In genomic region chr10:113476673-113477072, GRCh38 we compare ENCODE assay signal across 11 cellular contexts.
DNase-seq lines count a peak whose midpoint lies in the region; ATAC-seq and TF ChIP-seq lines count a peak whose summit lies in the region.
"Had no signal": no experiment of that assay in that cellular context is flagged by ENCODE, and none has a peak within 500 bp of the region (broad histone marks: within the 10 kb centered on the region; RNA-seq: fewer than 3 reads in every experiment).

No MANE protein-coding gene starts in this region.

- intact Hi-C loops in ovary (cut with DNase I) (no loop called here), uterus (cut with DNase I; ENCODE audit: low total_unique reads) (no loop called here)

- WGBS in ovary, 3 donors, result 45 to 78% (median 56%) methylated on average over 5 of the region's 5 CpGs

- no peaks in the 10 kb centered on the region for H3K36me3 ChIP-seq in ovary
- H3K36me3 ChIP-seq in uterus, result no peaks in the 10 kb centered on the region
- no peaks in the 10 kb centered on the region for H3K36me3 ChIP-seq in right atrium auricular region

- no peak for ATAC-seq in HG03571 (IDR thresholded peaks at IDR 0.05; ENCODE audit: unreplicated experiment)

- DNase-seq in HFFc6, result no peak
- no peak for DNase-seq in coronary artery (ENCODE audit: low spot score)
- DNase-seq in ovary, result no peak
- DNase-seq in uterus, result no peak
- no peak for DNase-seq in right atrium auricular region (ENCODE audit: low spot score)
- DNase-seq in activated CD4-positive, CD25-positive, alpha-beta regulatory T cell (lab: John Stamatoyannopoulos, UW), result no peak
- DNase-seq: EL, NCI-H187, NCI-H69, SHP77 had no signal

- H3K4me1 ChIP-seq in ovary (ENCODE audit: insufficient read depth) (peaks cover 27% of the 10 kb centered on the region), uterus (no peaks in the 10 kb centered on the region), right atrium auricular region (peaks cover 0 to 31% of the 10 kb centered on the region in 2 donors)

- peak overlapping the region; percentile 71; the same call in 1 of the 2 replicates for H3K4me3 Mint-ChIP-seq in HFFc6

- H3K27ac Mint-ChIP-seq in HFFc6, result peak overlapping the region; percentile 41; the same call in 1 of the 2 replicates

- H3K9me3 Mint-ChIP-seq in HFFc6, result peaks cover 37% of the 10 kb centered on the region

- H3K27me3 ChIP-seq in ovary (no peaks in the 10 kb centered on the region), uterus (no peaks in the 10 kb centered on the region), right atrium auricular region (no peaks in the 10 kb centered on the region)

- H3K27ac ChIP-seq in coronary artery, result peak overlapping the region; percentile 26 to 90
- peak overlapping the region; percentile 36 to 49 for H3K27ac ChIP-seq in ovary
- peak overlapping the region; percentile 19 to 52 for H3K27ac ChIP-seq in uterus
- no peak overlapping the region for H3K27ac ChIP-seq in right atrium auricular region

- peak overlapping the region; percentile 51 for H3K4me3 ChIP-seq in coronary artery
- H3K4me3 ChIP-seq in ovary, result no peak overlapping the region
- no peak overlapping the region for H3K4me3 ChIP-seq in uterus
- no peak overlapping the region for H3K4me3 ChIP-seq in right atrium auricular region

- H3K4me1 Mint-ChIP-seq in HFFc6 (ENCODE audit: low read depth), result peaks cover 42% of the 10 kb centered on the region

- no peak for TF ChIP-seq CTCF in HFFc6 (IDR thresholded peaks at IDR 0.05)
- TF ChIP-seq CTCF in coronary artery (IDR thresholded peaks at IDR 0.05), result no peak
- TF ChIP-seq CTCF in ovary (IDR thresholded peaks at IDR 0.05), result no peak
- TF ChIP-seq CTCF in uterus (IDR thresholded peaks at IDR 0.05), result no peak
- no peak for TF ChIP-seq CTCF in right atrium auricular region (IDR thresholded peaks at IDR 0.05)

- peaks cover 19% of the 10 kb centered on the region for H3K36me3 Mint-ChIP-seq in HFFc6 (ENCODE audit: low read depth)

- no peak for TF ChIP-seq POLR2A in ovary (IDR thresholded peaks at IDR 0.05)
- no peak for TF ChIP-seq POLR2A in uterus (IDR thresholded peaks at IDR 0.05)

- TF ChIP-seq EP300 in ovary (IDR thresholded peaks at IDR 0.05), result no peak

- H3K9me3 ChIP-seq in ovary (no peaks in the 10 kb centered on the region), uterus (no peaks in the 10 kb centered on the region), right atrium auricular region (peaks cover 0 to 23% of the 10 kb centered on the region in 2 donors)

- H3K27me3 Mint-ChIP-seq in HFFc6 (ENCODE audit: insufficient read depth), result peaks cover 4% of the 10 kb centered on the region

Comparison
In these comparisons a context has a peak if more than half of its experiments do, and no peak if none do; other contexts are left out.
1. H3K27ac ChIP-seq: peak in coronary artery (2 of 2), ovary (2 of 2) and uterus (2 of 2); none in right atrium auricular region (0 of 2).